Comparison of ENCODE assay signal across 11 cellular contexts in genomic region chr6:116410945-116411623, GRCh38. TPM values are rescaled to one million over a fixed set of nuclear protein-coding genes. Genes with fewer than 3 reads are reported as not detected.
DNase-seq lines count a peak whose midpoint lies in the region; ATAC-seq and TF ChIP-seq lines count a peak whose summit lies in the region.
"Had no signal": no experiment of that assay in that cellular context is flagged by ENCODE, and none has a peak within 500 bp of the region (broad histone marks: within the 10 kb centered on the region; RNA-seq: fewer than 3 reads in every experiment).

No MANE protein-coding gene starts in this region.

- no peaks in the 10 kb centered on the region for H3K9me3 ChIP-seq in endodermal cell (ENCODE audit: control insufficient read depth, low read length)

- H3K27me3 Mint-ChIP-seq in endodermal cell (ENCODE audit: insufficient read depth) (no peaks in the 10 kb centered on the region), mesothelial cell of epicardium (ENCODE audit: low read depth) (no peaks in the 10 kb centered on the region)
- H3K27me3 Mint-ChIP-seq: activated naive CD8-positive, alpha-beta T cell had no signal

- H3K4me1 Mint-ChIP-seq in endodermal cell, result peaks cover 3% of the 10 kb centered on the region
- peaks cover 60% of the 10 kb centered on the region for H3K4me1 Mint-ChIP-seq in mesothelial cell of epicardium

- H3K9ac ChIP-seq in endodermal cell (ENCODE audit: extremely low read depth, low read length, poor library complexity, severe bottlenecking), result no peak overlapping the region

- no peak for TF ChIP-seq CTCF in AG10803 (conservative IDR thresholded peaks at IDR 0.05; ENCODE audit: low read length)
- TF ChIP-seq CTCF in endodermal cell (conservative IDR thresholded peaks at IDR 0.05), result no peak
- TF ChIP-seq CTCF in mesothelial cell of epicardium (IDR thresholded peaks at IDR 0.05; ENCODE audit: unreplicated experiment), result no peak

- no peak overlapping the region for H3K4me3 ChIP-seq in AG10803 (ENCODE audit: low read length)
- no peak overlapping the region for H3K4me3 ChIP-seq in endodermal cell (ENCODE audit: low read length)
- H3K4me3 ChIP-seq: skin epidermis had no signal

- no peaks in the 10 kb centered on the region for H3K36me3 ChIP-seq in endodermal cell (ENCODE audit: control insufficient read depth, insufficient read depth, low read length)

- H3K9me3 Mint-ChIP-seq in endodermal cell (no peaks in the 10 kb centered on the region), mesothelial cell of epicardium (no peaks in the 10 kb centered on the region)

- no peaks in the 10 kb centered on the region for H3K27me3 ChIP-seq in endodermal cell (ENCODE audit: control insufficient read depth, insufficient read depth, low read length, poor library complexity, severe bottlenecking)

- 78 to 83% methylated on average over 4 of the region's 5 CpGs for WGBS in endodermal cell (ENCODE audit: insufficient coverage in 1 of 2, insufficient read length in 1 of 2), 2 experiments

- H3K4me1 ChIP-seq in endodermal cell (ENCODE audit: control insufficient read depth, insufficient read depth, low read length), result no peaks in the 10 kb centered on the region

- peak; percentile 39 for DNase-seq in AG10803 (ENCODE audit: low read depth)
- DNase-seq in NAMALWA (ENCODE audit: low spot score), result peak; percentile 3
- no peak for DNase-seq in endodermal cell
- DNase-seq in mesothelial cell of epicardium (ENCODE audit: low spot score in 2 of 2, unreplicated experiment in 2 of 2), result no peak
- DNase-seq in NCI-H2171 treated with DMSO at 0.1 percent for 48 hours (lab: John Stamatoyannopoulos, UW), result no peak
- DNase-seq: NCI-H2107 had no signal

- ATAC-seq in HG02623 (IDR thresholded peaks at IDR 0.05; ENCODE audit: unreplicated experiment), result no peak
- ATAC-seq in GM19397 (IDR thresholded peaks at IDR 0.05; ENCODE audit: unreplicated experiment), result no peak
- no peak for ATAC-seq in GM21825 (IDR thresholded peaks at IDR 0.05; ENCODE audit: unreplicated experiment)

- H3K36me3 Mint-ChIP-seq in endodermal cell (ENCODE audit: low read depth), result peaks cover 7% of the 10 kb centered on the region
- peaks cover 14% of the 10 kb centered on the region for H3K36me3 Mint-ChIP-seq in mesothelial cell of epicardium
- H3K36me3 Mint-ChIP-seq: activated naive CD8-positive, alpha-beta T cell had no signal

- H3K27ac ChIP-seq in endodermal cell (ENCODE audit: low read depth, low read length), result peak overlapping the region; percentile 38

- H3K27ac Mint-ChIP-seq in endodermal cell, result no peak overlapping the region
- peak overlapping the region; percentile 68 for H3K27ac Mint-ChIP-seq in mesothelial cell of epicardium
- H3K27ac Mint-ChIP-seq: activated naive CD8-positive, alpha-beta T cell had no signal

- no peak overlapping the region for H3K4me3 Mint-ChIP-seq in endodermal cell
- H3K4me3 Mint-ChIP-seq in mesothelial cell of epicardium, result no peak overlapping the region
- H3K4me3 Mint-ChIP-seq: activated naive CD8-positive, alpha-beta T cell had no signal

RNA-seq across cellular contexts. Expression of gene DSE, which starts 40.3 kb away (rescaled TPM):
- 10 to 100 TPM; 42.3 to 44.3 TPM for total RNA-seq in endodermal cell
- polyA plus RNA-seq in endodermal cell (2013, experiment 1 of 2), result 18.9 TPM
- 17.5 TPM for polyA plus RNA-seq in endodermal cell (2013, experiment 2 of 2)
- total RNA-seq in mesothelial cell of epicardium, result 69.6 to 73.3 TPM (median 70.7 TPM) in 3 replicates

RNA-seq across cellular contexts. Expression of gene CALHM6, which starts 50.1 kb away (rescaled TPM):
- under 1 TPM in 1 of 2 donors, not detected in 1; 0.95 TPM for total RNA-seq in endodermal cell
- polyA plus RNA-seq in endodermal cell (2013, experiment 1 of 2), result 0.25 TPM
- polyA plus RNA-seq in endodermal cell (2013, experiment 2 of 2), result 0.87 TPM
- 2.2 to 2.4 TPM (median 2.4 TPM) in 3 replicates for total RNA-seq in mesothelial cell of epicardium

Comparison
In these comparisons a context has a peak if more than half of its experiments do, and no peak if none do; other contexts are left out.
1. DNase-seq: peak in AG10803 (single experiment) and NAMALWA (single experiment); none in endodermal cell (single experiment), mesothelial cell of epicardium (0 of 2) and NCI-H2171 treated with DMSO at 0.1 percent for 48 hours (single experiment).